ENCODE assay signal across 6 cellular contexts in the genomic region with DNA sequence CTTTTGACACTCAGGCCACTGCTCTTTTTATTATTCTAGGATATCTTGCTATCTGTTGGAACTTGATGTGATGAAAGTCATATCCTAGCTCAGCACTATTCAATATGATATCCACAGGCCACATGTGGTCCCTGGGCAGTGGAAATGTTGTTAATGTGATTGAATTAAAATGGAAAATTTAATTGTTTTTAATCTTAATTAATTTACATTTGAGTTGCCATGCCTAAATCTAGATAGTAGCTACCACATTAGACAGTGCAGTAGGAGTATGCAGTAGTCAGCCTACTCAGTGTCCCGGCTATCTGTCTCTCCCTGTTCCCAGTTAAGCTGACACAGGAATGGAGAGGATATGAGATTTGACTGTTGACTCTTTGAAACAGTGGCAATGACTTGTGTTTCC.
"Had no signal": no experiment of that assay in that cellular context is flagged by ENCODE, and none has a peak within 500 bp of the region (broad histone marks: within the 10 kb centered on the region; RNA-seq: fewer than 3 reads in every experiment).

No MANE protein-coding gene starts in this region.

- H3K4me3 Mint-ChIP-seq: GM23338, HFFc6 had no signal

- H3K27ac Mint-ChIP-seq: GM23338, HFFc6 had no signal

- ATAC-seq: HCT116 had no signal

- H3K4me1 Mint-ChIP-seq: GM23338 had no signal

- H3K27ac ChIP-seq: HL-60 had no signal

- H2AFZ ChIP-seq: GM23338 had no signal

- H3K9me3 ChIP-seq: HAP-1 had no signal

- H3K4me3 ChIP-seq: GM23338, HAP-1, K562 had no signal

- H3K4me2 ChIP-seq: GM23338 had no signal

- H3K9me3 Mint-ChIP-seq: GM23338, HFFc6 had no signal

- H3K36me3 ChIP-seq: HAP-1 had no signal
